In genomic region chr5:119418782-119419101, GRCh38 we compare ENCODE assay signal across 11 cellular contexts. TPM values are rescaled to one million over a fixed set of nuclear protein-coding genes. Genes with fewer than 3 reads are reported as not detected.
A peak's percentile ranks its signal among the peaks of the same experiment; 100 is the strongest.
DNase-seq lines count a peak whose midpoint lies in the region; ATAC-seq and TF ChIP-seq lines count a peak whose summit lies in the region.
"Had no signal": no experiment of that assay in that cellular context is flagged by ENCODE, and none has a peak within 500 bp of the region (broad histone marks: within the 10 kb centered on the region; RNA-seq: fewer than 3 reads in every experiment).

No MANE protein-coding gene starts in this region.

- H3K4me1 ChIP-seq in ACC112 (ENCODE audit: control insufficient read depth, insufficient read depth, low read length, unreplicated experiment), result peaks cover 6% of the 10 kb centered on the region

- peak overlapping the region; percentile 33; the same call in 1 of the 2 replicates for H3K4me3 ChIP-seq in ACC112 (ENCODE audit: low read depth, low read length)

- H3K27ac ChIP-seq in ACC112 (ENCODE audit: low read depth, low read length), result no peak overlapping the region
- peak overlapping the region; percentile 61 for H3K27ac ChIP-seq in VCaP
- H3K27ac ChIP-seq: C4-2B had no signal

- H3K27me3 ChIP-seq in ACC112 (ENCODE audit: insufficient read depth, low read length), result peaks cover 3% of the 10 kb centered on the region; the same call in 1 of the 2 replicates

- DNase-seq in left lobe of liver (ENCODE audit: low spot score) (no peak), NCI-H146 (lab: John Stamatoyannopoulos, UW) (no peak)
- DNase-seq in stimulated activated CD4-positive, alpha-beta T cell treated with anti-CD3 and anti-CD28 coated beads, Interleukin-4, amount 100 ng/mL, for 24 hours, result no peak
- no peak for DNase-seq in stimulated activated CD4-positive, alpha-beta T cell treated with anti-CD3 and anti-CD28 coated beads, Interleukin-2, amount 100 ng/mL, for 24 hours
- DNase-seq: amygdala had no signal

- ATAC-seq in GM18907 (IDR thresholded peaks at IDR 0.05; ENCODE audit: unreplicated experiment) (peak; percentile 79), HG02938 (IDR thresholded peaks at IDR 0.05; ENCODE audit: unreplicated experiment) (peak; percentile 71), left lobe of liver (no peak)
- ATAC-seq: HCT116 had no signal

- no peak for TF ChIP-seq CTCF in VCaP (conservative IDR thresholded peaks at IDR 0.05)

- no peaks in the 10 kb centered on the region for H3K79me2 ChIP-seq in ACC112 (ENCODE audit: control insufficient read depth, insufficient read depth, low read length, unreplicated experiment)

- H3K36me3 ChIP-seq in ACC112 (ENCODE audit: insufficient read depth, low read length), result no peaks in the 10 kb centered on the region

- H2AFZ ChIP-seq in ACC112 (ENCODE audit: low read length, unreplicated experiment), result no peak overlapping the region

RNA-seq across cellular contexts. Expression of gene HSD17B4, which starts 33.6 kb away (rescaled TPM):
- 664 TPM for total RNA-seq in left lobe of liver
